ENCODE assay signal across 15 cellular contexts in genomic region chr3:122247087-122247824, GRCh38.
DNase-seq lines count a peak whose midpoint lies in the region; ATAC-seq lines count a peak whose summit lies in the region.
"Had no signal": no experiment of that assay in that cellular context is flagged by ENCODE, and none has a peak within 500 bp of the region (broad histone marks: within the 10 kb centered on the region; RNA-seq: fewer than 3 reads in every experiment).

No MANE protein-coding gene starts in this region.

- no peak for DNase-seq in hippocampal formation (lab: John Stamatoyannopoulos, UW)
- no peak for DNase-seq in NCI-H446 (lab: John Stamatoyannopoulos, UW)
- no peak for DNase-seq in SW480 (ENCODE audit: low spot score)
- no peak for DNase-seq in DMS114 treated with DMSO at 0.1 percent for 48 hours (lab: John Stamatoyannopoulos, UW; ENCODE audit: unreplicated experiment)
- DNase-seq: activated CD4-positive, alpha-beta T cell treated with anti-CD3 and anti-CD28 coated beads for 48 hours; activated gamma-delta T cell; kidney glomerular epithelial cell; NCI-H226 had no signal

- peak overlapping the region; percentile 51 to 86 (median 76) for H3K27ac ChIP-seq in BLaER1 treated with 17β-estradiol and CSF1 and Interleukin-3, amounts not matched to agents 10 nM and 100 nM
- H3K27ac ChIP-seq in angular gyrus (ENCODE audit: low read depth, low read length) (peak overlapping the region; percentile 26), mucosa of rectum (ENCODE audit: low read depth in 2 of 2, low read length in 2 of 2) (peak overlapping the region; percentile 15 to 38)
- H3K27ac ChIP-seq: cardiac muscle cell, SJSA1 had no signal

- H3K36me3 ChIP-seq in BLaER1 treated with 17β-estradiol and CSF1 and Interleukin-3, amounts not matched to agents 10 nM and 100 nM, result no peaks in the 10 kb centered on the region
- H3K36me3 ChIP-seq in mucosa of rectum (ENCODE audit: control insufficient read depth in 2 of 2, insufficient read depth in 2 of 2, low read length in 2 of 2), result no peaks in the 10 kb centered on the region
- H3K36me3 ChIP-seq: cardiac muscle cell, HAP-1, SJSA1 had no signal

- H3K4me2 ChIP-seq in BLaER1 treated with 17β-estradiol and CSF1 and Interleukin-3, amounts not matched to agents 10 nM and 100 nM, result peak overlapping the region; percentile 64 to 84 (median 75)

- peak overlapping the region in 3 of 10 experiments; percentile 1 to 24 (median 20); a peak in 4 of 20 replicates for H3K4me3 ChIP-seq in BLaER1 treated with 17β-estradiol and CSF1 and Interleukin-3, amounts not matched to agents 10 nM and 100 nM
- H3K4me3 ChIP-seq in mucosa of rectum (ENCODE audit: low read length in 2 of 2), result no peak overlapping the region
- H3K4me3 ChIP-seq: cardiac muscle cell, HAP-1 had no signal

- H3K27me3 ChIP-seq in BLaER1 treated with 17β-estradiol and CSF1 and Interleukin-3, amounts not matched to agents 10 nM and 100 nM, result no peaks in the 10 kb centered on the region
- H3K27me3 ChIP-seq in mucosa of rectum (ENCODE audit: control insufficient read depth in 2 of 2, insufficient read depth in 2 of 2, low read length in 2 of 2), result no peaks in the 10 kb centered on the region
- H3K27me3 ChIP-seq: SJSA1 had no signal

- H4K20me1 ChIP-seq in BLaER1 treated with 17β-estradiol and CSF1 and Interleukin-3, amounts not matched to agents 10 nM and 100 nM, result no peaks in the 10 kb centered on the region

- H3K9me3 ChIP-seq in BLaER1 treated with 17β-estradiol and CSF1 and Interleukin-3, amounts not matched to agents 10 nM and 100 nM (replicated peaks in 1 of 11), result no peaks in the 10 kb centered on the region
- no peaks in the 10 kb centered on the region for H3K9me3 ChIP-seq in mucosa of rectum (ENCODE audit: control insufficient read depth in 2 of 2, low read length in 2 of 2)
- H3K9me3 ChIP-seq: HAP-1, SJSA1 had no signal

- peak overlapping the region in 10 of 11 experiments; percentile 10 to 71 (median 50); a peak in 16 of 22 replicates for H3K9ac ChIP-seq in BLaER1 treated with 17β-estradiol and CSF1 and Interleukin-3, amounts not matched to agents 10 nM and 100 nM
- no peak overlapping the region for H3K9ac ChIP-seq in mucosa of rectum (ENCODE audit: low read depth in 1 of 2, low read length in 2 of 2)

- peak; percentile 34 for ATAC-seq in HG02943 (IDR thresholded peaks at IDR 0.05; ENCODE audit: low read depth, unreplicated experiment)

- peaks cover 31 to 56% (median 40%) of the 10 kb centered on the region in 10 experiments for H3K4me1 ChIP-seq in BLaER1 treated with 17β-estradiol and CSF1 and Interleukin-3, amounts not matched to agents 10 nM and 100 nM
- H3K4me1 ChIP-seq in mucosa of rectum (ENCODE audit: control insufficient read depth in 2 of 2, insufficient read depth in 2 of 2, low read length in 2 of 2), result no peaks in the 10 kb centered on the region
- H3K4me1 ChIP-seq: HAP-1 had no signal

Comparison
In these comparisons a context has a peak if more than half of its experiments do, and no peak if none do; other contexts are left out.
1. H3K27ac ChIP-seq: peak in every context shown above with its lines; median percentile 76 in BLaER1 treated with 17β-estradiol and CSF1 and Interleukin-3, amounts not matched to agents 10 nM and 100 nM; 26 in mucosa of rectum; 26 in angular gyrus.
2. H3K9ac ChIP-seq: peak in BLaER1 treated with 17β-estradiol and CSF1 and Interleukin-3, amounts not matched to agents 10 nM and 100 nM (10 of 11); none in mucosa of rectum (0 of 2).